Comparison of ENCODE assay signal across 23 cellular contexts in genomic region chr3:187909871-187910270, GRCh38.
DNase-seq lines count a peak whose midpoint lies in the region; ATAC-seq and TF ChIP-seq lines count a peak whose summit lies in the region.
"Had no signal": no experiment of that assay in that cellular context is flagged by ENCODE, and none has a peak within 500 bp of the region (broad histone marks: within the 10 kb centered on the region; RNA-seq: fewer than 3 reads in every experiment).

No MANE protein-coding gene starts in this region.

- in situ Hi-C loops in GM23248 (cut with MboI), result no loop called here

- H3K27ac Mint-ChIP-seq in T-helper 17 cell, result no peak overlapping the region
- H3K27ac Mint-ChIP-seq: CD4-positive, alpha-beta T cell had no signal

- H3K4me3 ChIP-seq in GM23248, result no peak overlapping the region
- no peak overlapping the region for H3K4me3 ChIP-seq in fibroblast of villous mesenchyme (ENCODE audit: low read depth, low read length)
- H3K4me3 ChIP-seq: A549, SK-N-MC had no signal

- H4K20me1 ChIP-seq in GM23248 (ENCODE audit: insufficient read depth), result no peaks in the 10 kb centered on the region

- no peaks in the 10 kb centered on the region for H3K27me3 ChIP-seq in GM23248 (replicated peaks; ENCODE audit: insufficient read depth)

- ATAC-seq in GM21367 (IDR thresholded peaks at IDR 0.05; ENCODE audit: unreplicated experiment) (no peak), T-helper 17 cell (no peak), HG02852 (IDR thresholded peaks at IDR 0.05; ENCODE audit: unreplicated experiment) (no peak)
- ATAC-seq: A549 had no signal

- H3K9me3 ChIP-seq in GM23248 (ENCODE audit: low read depth), result no peaks in the 10 kb centered on the region
- no peaks in the 10 kb centered on the region for H3K9me3 ChIP-seq in T-helper 17 cell (ENCODE audit: control insufficient read depth, low read length, poor library complexity, severe bottlenecking)
- H3K9me3 ChIP-seq: A549, Caco-2 had no signal

- H2AFZ ChIP-seq in GM23248, result no peak overlapping the region

- no peaks in the 10 kb centered on the region for H3F3A ChIP-seq in GM23248 (ENCODE audit: insufficient read depth)

- H3K9me2 ChIP-seq in GM23248 (ENCODE audit: insufficient read depth), result no peaks in the 10 kb centered on the region

- H3K4me1 ChIP-seq in GM23248 (ENCODE audit: insufficient read depth), result peaks cover 2% of the 10 kb centered on the region

- no peak overlapping the region for H3K27ac ChIP-seq in GM23248
- H3K27ac ChIP-seq: A549, SK-N-MC had no signal

- DNase-seq in GM23248 (peak; percentile 32), amniotic epithelial cell (ENCODE audit: low read depth) (peak; percentile 29), fibroblast of villous mesenchyme (ENCODE audit: low read depth) (peak; percentile 65), stromal cell of bone marrow (ENCODE audit: low read depth) (peak; percentile 24), COLO668 (lab: John Stamatoyannopoulos, UW; ENCODE audit: unreplicated experiment) (no peak), T-helper 17 cell (no peak)
- DNase-seq: Caco-2; CD4-positive, alpha-beta T cell; DMS153; GDM1; NCI-H1105; NCI-H1694 treated with DMSO at 0.1 percent for 48 hours; NCI-H2081 treated with DMSO at 0.1 percent for 48 hours; NCI-H2171 treated with DMSO at 0.1 percent for 48 hours; NCI-H446; NCI-H526; OCI-M1; SHP77 treated with DMSO at 0.1 percent for 48 hours; SW 1271 had no signal

- H3K36me3 Mint-ChIP-seq in T-helper 17 cell (ENCODE audit: low read depth), result no peaks in the 10 kb centered on the region

- H3K4me3 Mint-ChIP-seq in T-helper 17 cell, result no peak overlapping the region
- H3K4me3 Mint-ChIP-seq: CD4-positive, alpha-beta T cell had no signal

- no peak overlapping the region for H3K4me2 ChIP-seq in GM23248 (ENCODE audit: unreplicated experiment)
- H3K4me2 ChIP-seq: A549 had no signal

- H3K9ac ChIP-seq in GM23248, result no peak overlapping the region

- peaks cover 2% of the 10 kb centered on the region for H3K4me1 Mint-ChIP-seq in T-helper 17 cell

- H3K79me2 ChIP-seq in GM23248 (ENCODE audit: insufficient read depth), result no peaks in the 10 kb centered on the region

- TF ChIP-seq CTCF in fibroblast of villous mesenchyme (IDR thresholded peaks at IDR 0.05; ENCODE audit: insufficient read depth, low read depth, low read length), result no peak

- H3K36me3 ChIP-seq in GM23248 (ENCODE audit: low read depth), result no peaks in the 10 kb centered on the region

- H3K27me3 Mint-ChIP-seq in T-helper 17 cell, result no peaks in the 10 kb centered on the region
- H3K27me3 Mint-ChIP-seq: CD4-positive, alpha-beta T cell had no signal

Comparison
In these comparisons a context has a peak if more than half of its experiments do, and no peak if none do; other contexts are left out.
1. DNase-seq: peak in GM23248 (single experiment), amniotic epithelial cell (single experiment), fibroblast of villous mesenchyme (single experiment) and stromal cell of bone marrow (single experiment); none in COLO668 (single experiment) and T-helper 17 cell (0 of 3).